30 cellular contexts compared by ENCODE assay signal in genomic region chr15:98907921-98908490, GRCh38.
DNase-seq lines count a peak whose midpoint lies in the region; ATAC-seq and TF ChIP-seq lines count a peak whose summit lies in the region.
"Had no signal": no experiment of that assay in that cellular context is flagged by ENCODE, and none has a peak within 500 bp of the region (broad histone marks: within the 10 kb centered on the region; RNA-seq: fewer than 3 reads in every experiment).

No MANE protein-coding gene starts in this region.

- peaks cover 53% of the 10 kb centered on the region for H3K36me3 ChIP-seq in left ventricle myocardium inferior
- H3K36me3 ChIP-seq in ascending aorta, result peaks cover 31 to 36% of the 10 kb centered on the region in 2 donors
- H3K36me3 ChIP-seq in mesenchymal stem cell (ENCODE audit: control insufficient read depth in 1 of 2, insufficient read depth in 2 of 2, low read depth in 1 of 2, low read length in 2 of 2), result peaks cover 40 to 48% of the 10 kb centered on the region in 2 experiments
- H3K36me3 ChIP-seq in aorta (ENCODE audit: control insufficient read depth in 1 of 2, insufficient read depth in 2 of 2, low read length in 1 of 2), result peaks cover 0 to 7% of the 10 kb centered on the region in 2 donors
- no peaks in the 10 kb centered on the region for H3K36me3 ChIP-seq in Karpas-422 (ENCODE audit: insufficient read depth, low read length)
- H3K36me3 ChIP-seq: uterus had no signal

- peak overlapping the region in 1 of 2 donors; percentile 24 for H3K27ac Mint-ChIP-seq in activated naive CD4-positive, alpha-beta T cell treated with anti-CD3 and anti-CD28 coated beads, Interleukin-2, amount 50 U/mL, for 72 hours
- H3K27ac Mint-ChIP-seq: activated CD4-positive, alpha-beta T cell treated with anti-CD3 and anti-CD28 coated beads for 36 hours; activated CD8-positive, alpha-beta T cell treated with anti-CD3 and anti-CD28 coated beads, Interleukin-2, amount 10 ng/mL, durations not matched to agents 7 days and 5 days; activated naive CD8-positive, alpha-beta T cell; CD8-positive, alpha-beta memory T cell; natural killer cell had no signal

- H3K36me3 Mint-ChIP-seq in activated naive CD4-positive, alpha-beta T cell treated with anti-CD3 and anti-CD28 coated beads, Interleukin-2, amount 50 U/mL, for 72 hours, result peaks cover 5 to 7% of the 10 kb centered on the region in 2 donors
- H3K36me3 Mint-ChIP-seq: IgD-negative memory B cell, natural killer cell had no signal

- no peak overlapping the region for H3K23ac ChIP-seq in mesenchymal stem cell (ENCODE audit: low read length in 2 of 2)

- H3K9ac ChIP-seq in mesenchymal stem cell (ENCODE audit: low read length) (no peak overlapping the region), Karpas-422 (ENCODE audit: low read length) (no peak overlapping the region)

- TF ChIP-seq CTCF in left ventricle myocardium inferior (IDR thresholded peaks at IDR 0.05; ENCODE audit: borderline replicate concordance) (no peak), ascending aorta (IDR thresholded peaks at IDR 0.05) (no peak)

- H3K4ac ChIP-seq in mesenchymal stem cell (ENCODE audit: low read depth in 1 of 2, low read length in 2 of 2), result no peak overlapping the region

- H3K79me1 ChIP-seq in mesenchymal stem cell (replicated peaks; ENCODE audit: low read length, poor library complexity, severe bottlenecking), result peaks cover 27% of the 10 kb centered on the region

- WGBS in mesenchymal stem cell, result 96% methylated on average over 5 of the region's 5 CpGs
- 68 to 69% methylated on average over 5 of the region's 5 CpGs for WGBS in aorta, 2 donors

- H3K9me3 Mint-ChIP-seq in activated naive CD4-positive, alpha-beta T cell treated with anti-CD3 and anti-CD28 coated beads, Interleukin-2, amount 50 U/mL, for 72 hours, result no peaks in the 10 kb centered on the region
- H3K9me3 Mint-ChIP-seq: IgD-negative memory B cell, natural killer cell had no signal

- no peak overlapping the region for H2AFZ ChIP-seq in mesenchymal stem cell (ENCODE audit: low read depth, low read length)
- H2AFZ ChIP-seq in Karpas-422 (ENCODE audit: low read length), result no peak overlapping the region

- H2BK5ac ChIP-seq in mesenchymal stem cell (ENCODE audit: low read depth, low read length, poor library complexity, severe bottlenecking), result no peak overlapping the region

- no peaks in the 10 kb centered on the region for H3K9me3 ChIP-seq in left ventricle myocardium inferior (replicated peaks)
- no peaks in the 10 kb centered on the region for H3K9me3 ChIP-seq in ascending aorta
- no peaks in the 10 kb centered on the region for H3K9me3 ChIP-seq in mesenchymal stem cell (ENCODE audit: control insufficient read depth, low read length)
- H3K9me3 ChIP-seq in aorta (ENCODE audit: control insufficient read depth, low read length), result no peaks in the 10 kb centered on the region
- no peaks in the 10 kb centered on the region for H3K9me3 ChIP-seq in Karpas-422 (ENCODE audit: low read length)
- H3K9me3 ChIP-seq: spleen, uterus had no signal

- H3K4me3 ChIP-seq in left ventricle myocardium inferior (no peak overlapping the region), ascending aorta (no peak overlapping the region), mesenchymal stem cell (ENCODE audit: insufficient read depth in 1 of 2, low read depth in 1 of 2, low read length in 2 of 2) (no peak overlapping the region), aorta (ENCODE audit: low read length in 2 of 2) (no peak overlapping the region), Karpas-422 (ENCODE audit: low read length) (no peak overlapping the region)
- H3K4me3 ChIP-seq: spleen, uterus had no signal

- H3K4me2 ChIP-seq in mesenchymal stem cell (ENCODE audit: low read length, poor library complexity, severe bottlenecking) (no peak overlapping the region), Karpas-422 (ENCODE audit: low read depth, low read length, poor library complexity, severe bottlenecking) (no peak overlapping the region)

- no peak overlapping the region for H3K18ac ChIP-seq in mesenchymal stem cell (ENCODE audit: low read depth in 1 of 2, low read length in 2 of 2)

- no peak overlapping the region for H4K8ac ChIP-seq in mesenchymal stem cell (ENCODE audit: low read length)

- no peaks in the 10 kb centered on the region for H3K9me2 ChIP-seq in Karpas-422 (replicated peaks; ENCODE audit: insufficient read depth, low read length)

- H4K91ac ChIP-seq in mesenchymal stem cell (ENCODE audit: low read length), result no peak overlapping the region

- DNase-seq in left ventricle myocardium inferior, result no peak
- no peak for DNase-seq in Right ventricle myocardium superior
- no peak for DNase-seq in ascending aorta (ENCODE audit: low spot score in 2 of 2)
- DNase-seq in mesenchymal stem cell, result no peak
- DNase-seq in aorta, result no peak
- DNase-seq in activated naive CD4-positive, alpha-beta T cell treated with anti-CD3 and anti-CD28 coated beads, Interleukin-2, amount 50 U/mL, for 72 hours (ENCODE audit: low spot score in 2 of 2), result no peak
- no peak for DNase-seq in MV-4-11 (lab: John Stamatoyannopoulos, UW)
- no peak for DNase-seq in Karpas-422
- DNase-seq: 8988T; activated CD4-positive, alpha-beta T cell treated with anti-CD3 and anti-CD28 coated beads for 36 hours; activated CD8-positive, alpha-beta T cell treated with anti-CD3 and anti-CD28 coated beads, Interleukin-2, amount 10 ng/mL, durations not matched to agents 7 days and 5 days; activated T-cell treated with anti-CD3 and anti-CD28 coated beads for 4 hours; anterior cingulate cortex; caudate nucleus; CD8-positive, alpha-beta memory T cell; dermis blood vessel endothelial cell; natural killer cell; NCI-H1105 treated with DMSO at 0.1 percent for 48 hours; NCI-H2029 treated with DMSO at 0.1 percent for 48 hours; NCI-H2227 treated with DMSO at 0.1 percent for 48 hours; NCI-H526 treated with DMSO at 0.1 percent for 48 hours; RPMI8226; spleen; stimulated activated CD4-positive, alpha-beta T cell treated with anti-CD3 and anti-CD28 coated beads, Interleukin-2, amount 100 ng/mL, for 48 hours; substantia nigra; T-helper 2 cell had no signal

- intact Hi-C loops in left ventricle myocardium inferior (cut with micrococcal nuclease) (no loop called here), Right ventricle myocardium superior (cut with DNase I) (no loop called here), ascending aorta (cut with DNase I) (no loop called here), aorta (cut with DNase I) (loop anchor here in 1 of 2 donors (5.0 kb wide), 2 partner anchors 39 to 46 kb away; no protein-coding TSS in a partner anchor)

- H2BK12ac ChIP-seq in mesenchymal stem cell (ENCODE audit: low read length in 2 of 2), result peak overlapping the region in 1 of 2 experiments; percentile 43

- H3K4me1 ChIP-seq in left ventricle myocardium inferior (peaks cover 60% of the 10 kb centered on the region), ascending aorta (peaks cover 10 to 46% of the 10 kb centered on the region in 2 donors), mesenchymal stem cell (ENCODE audit: control insufficient read depth, insufficient read depth, low read depth, low read length) (peaks cover 28% of the 10 kb centered on the region), aorta (ENCODE audit: control insufficient read depth in 1 of 2, insufficient read depth in 2 of 2, low read length in 2 of 2) (peaks cover 6 to 7% of the 10 kb centered on the region in 2 donors), Karpas-422 (ENCODE audit: low read length) (no peaks in the 10 kb centered on the region)

- H4K20me1 ChIP-seq in Karpas-422 (ENCODE audit: insufficient read depth, low read depth, low read length), result no peaks in the 10 kb centered on the region

- no peak overlapping the region for H2BK120ac ChIP-seq in mesenchymal stem cell (ENCODE audit: low read depth, low read length)

- H3K27ac ChIP-seq in left ventricle myocardium inferior (replicated peaks) (peak overlapping the region; percentile 28), ascending aorta (peak overlapping the region; percentile 73 to 83), mesenchymal stem cell (ENCODE audit: low read length, poor library complexity, severe bottlenecking) (no peak overlapping the region), aorta (ENCODE audit: low read depth in 1 of 2, low read length in 2 of 2) (peak overlapping the region; percentile 51 to 94), Karpas-422 (ENCODE audit: low read length) (no peak overlapping the region)
- H3K27ac ChIP-seq: spleen, uterus had no signal

- ATAC-seq in Right ventricle myocardium superior (ENCODE audit: poor library complexity) (no peak), aorta (ENCODE audit: low FRiP score) (no peak)
- ATAC-seq in activated naive CD4-positive, alpha-beta T cell treated with anti-CD3 and anti-CD28 coated beads, Interleukin-2, amount 50 U/mL, for 72 hours, result no peak
- ATAC-seq: activated CD4-positive, alpha-beta T cell treated with anti-CD3 and anti-CD28 coated beads for 36 hours; activated CD8-positive, alpha-beta T cell treated with anti-CD3 and anti-CD28 coated beads, Interleukin-2, amount 10 ng/mL, durations not matched to agents 7 days and 5 days; natural killer cell; SK-N-SH treated with all-trans-retinoic acid at 6 μM for 48 hours had no signal

- no peak overlapping the region for H3K14ac ChIP-seq in mesenchymal stem cell (ENCODE audit: low read length in 2 of 2)

- peak overlapping the region; percentile 45 for H2AK5ac ChIP-seq in mesenchymal stem cell (ENCODE audit: low read length, severe bottlenecking)

- no peak overlapping the region for H2BK15ac ChIP-seq in mesenchymal stem cell (ENCODE audit: low read depth, poor library complexity, severe bottlenecking)

- no peaks in the 10 kb centered on the region for H3K79me2 ChIP-seq in Karpas-422 (ENCODE audit: low read length)

- H3K27me3 ChIP-seq in left ventricle myocardium inferior (ENCODE audit: low read depth) (no peaks in the 10 kb centered on the region), ascending aorta (no peaks in the 10 kb centered on the region), mesenchymal stem cell (ENCODE audit: control insufficient read depth in 1 of 2, insufficient read depth in 1 of 2, low read length in 2 of 2) (no peaks in the 10 kb centered on the region), aorta (ENCODE audit: control insufficient read depth in 1 of 2, insufficient read depth in 2 of 2, low read length in 1 of 2) (no peaks in the 10 kb centered on the region), Karpas-422 (ENCODE audit: low read length) (no peaks in the 10 kb centered on the region)
- H3K27me3 ChIP-seq: spleen, uterus had no signal

Comparison
In these comparisons a context has a peak if more than half of its experiments do, and no peak if none do; other contexts are left out.
1. H3K27ac ChIP-seq: peak in left ventricle myocardium inferior (single experiment), ascending aorta (2 of 2) and aorta (2 of 2); none in mesenchymal stem cell (single experiment) and Karpas-422 (single experiment).